ENCODE assay signal across 8 cellular contexts in genomic region chr9:131395027-131395744, GRCh38. TPM values are rescaled to one million over a fixed set of nuclear protein-coding genes. Genes with fewer than 3 reads are reported as not detected.
DNase-seq lines count a peak whose midpoint lies in the region; ATAC-seq, FAIRE-seq and TF ChIP-seq lines count a peak whose summit lies in the region.

No MANE protein-coding gene starts in this region.

- H3K27ac ChIP-seq in esophagus muscularis mucosa (replicated peaks in 1 of 4) (peak overlapping the region; percentile 98 to 99 (median 98)), neutrophil (peak overlapping the region; percentile 89), upper lobe of left lung (peak overlapping the region; percentile 94 to 99 (median 98))

- H3K9me3 ChIP-seq in esophagus muscularis mucosa (no peaks in the 10 kb centered on the region), neutrophil (no peaks in the 10 kb centered on the region), upper lobe of left lung (no peaks in the 10 kb centered on the region)

- no peaks in the 10 kb centered on the region for H3K36me3 ChIP-seq in esophagus muscularis mucosa
- H3K36me3 ChIP-seq in neutrophil: no peaks in the 10 kb centered on the region
- H3K36me3 ChIP-seq in upper lobe of left lung: no peaks in the 10 kb centered on the region

- H3K27me3 ChIP-seq in esophagus muscularis mucosa (no peaks in the 10 kb centered on the region), neutrophil (no peaks in the 10 kb centered on the region), upper lobe of left lung (no peaks in the 10 kb centered on the region)

- DNase-seq in GM19239 (ENCODE audit: insufficient read length, low spot score): no peak
- peak; percentile 57 for DNase-seq in NCI-H69 (lab: John Stamatoyannopoulos, UW)
- peak; percentile 60 for DNase-seq in activated T-cell treated with anti-CD3 and anti-CD28 coated beads for 48 hours (ENCODE audit: low read depth)
- no peak for DNase-seq in esophagus muscularis mucosa (ENCODE audit: extremely low spot score)
- peak in 1 of 2 donors; percentile 87 for DNase-seq in upper lobe of left lung
- no peak for DNase-seq in ecto neural progenitor cell (ENCODE audit: low spot score)
- no peak for DNase-seq in H4 (ENCODE audit: low spot score)

- WGBS in esophagus muscularis mucosa: 14% methylated on average over 11 of the region's 12 CpGs
- WGBS in upper lobe of left lung, 2 donors: 3% methylated on average over 10 to 12 of the region's 12 CpGs

- H3K4me1 ChIP-seq in esophagus muscularis mucosa: peaks cover 55 to 66% (median 61%) of the 10 kb centered on the region in 4 donors
- H3K4me1 ChIP-seq in neutrophil (ENCODE audit: control insufficient read depth in 1 of 2, insufficient read depth in 1 of 2, low read depth in 1 of 2, low read length in 1 of 2): peaks cover 49 to 54% of the 10 kb centered on the region in 2 experiments
- H3K4me1 ChIP-seq in upper lobe of left lung: peaks cover 44 to 58% (median 51%) of the 10 kb centered on the region in 4 donors

- peak; percentile 2 to 44 for ATAC-seq in upper lobe of left lung (ENCODE audit: low FRiP score in 2 of 2)

- no peak for TF ChIP-seq EP300 in esophagus muscularis mucosa (IDR thresholded peaks at IDR 0.05)
- no peak for TF ChIP-seq EP300 in upper lobe of left lung (IDR thresholded peaks at IDR 0.05)

- intact Hi-C loops in esophagus muscularis mucosa (cut with DNase I): no loop called here

- TF ChIP-seq CTCF in esophagus muscularis mucosa (IDR thresholded peaks at IDR 0.05) (no peak), neutrophil (IDR thresholded peaks at IDR 0.05) (no peak), upper lobe of left lung (IDR thresholded peaks at IDR 0.05) (no peak)

- FAIRE-seq in GM19239 (lab: Jason Lieb, UNC): peak; percentile 82

- TF ChIP-seq POLR2A in esophagus muscularis mucosa (IDR thresholded peaks at IDR 0.05; ENCODE audit: low read depth) (no peak), upper lobe of left lung (IDR thresholded peaks at IDR 0.05) (peak in 1 of 4 donors; percentile 59)

- peak overlapping the region; percentile 78 to 89 (median 82) for H3K4me3 ChIP-seq in esophagus muscularis mucosa
- H3K4me3 ChIP-seq in neutrophil (ENCODE audit: low read depth in 1 of 2, low read length in 1 of 2): peak overlapping the region; percentile 60 to 68
- peak overlapping the region; percentile 62 to 86 (median 80) for H3K4me3 ChIP-seq in upper lobe of left lung

RNA-seq across cellular contexts. Expression of gene PRRC2B, which starts 1.3 kb away (rescaled TPM):
- total RNA-seq in esophagus muscularis mucosa (100 to 1,000 TPM; 109 to 226 (median 148) TPM), upper lobe of left lung (100 to 1,000 TPM; 114 to 348 (median 186) TPM)
- total RNA-seq in H4 (2014; rRNA removed; shearing (Covaris generic)): 26.2 and 33.1 TPM in 2 replicates

Comparison
In these comparisons a context has a peak if more than half of its experiments do, and no peak if none do; other contexts are left out.
1. DNase-seq: peak in NCI-H69 (single experiment) and activated T-cell treated with anti-CD3 and anti-CD28 coated beads for 48 hours (single experiment); none in GM19239 (single experiment), esophagus muscularis mucosa (single experiment), ecto neural progenitor cell (single experiment) and H4 (single experiment).
2. Peak in every context shown above with its lines, with median percentiles within 50 percentile points of each other: H3K27ac ChIP-seq and H3K4me3 ChIP-seq.